ENCODE assay signal across 27 cellular contexts in genomic region chr12:111151441-111151840, GRCh38.
"Had no signal": no experiment of that assay in that cellular context is flagged by ENCODE, and none has a peak within 500 bp of the region (broad histone marks: within the 10 kb centered on the region; RNA-seq: fewer than 3 reads in every experiment).

No MANE protein-coding gene starts in this region.

- DNase-seq: heart right ventricle; kidney; left colon; left lung; lower lobe of right lung; mesendoderm; naive B cell; natural killer cell; occipital lobe; right cardiac atrium; stimulated activated CD4-positive, alpha-beta T cell treated with anti-CD3 and anti-CD28 coated beads, Interleukin-4, amount 100 ng/mL, for 24 hours; stimulated activated naive CD4-positive, alpha-beta T cell; tibial artery; trophoblast cell; upper lobe of right lung had no signal

- H3K9ac ChIP-seq: parathyroid adenoma had no signal

- H3K4me3 Mint-ChIP-seq: mesothelial cell of epicardium; naive B cell; natural killer cell; neural crest cell; stimulated activated effector memory CD8-positive, alpha-beta T cell treated with anti-CD3 and anti-CD28 coated beads, Interleukin-12 subunit alpha, Interleukin-12 subunit beta, amount 100 ng/mL, for 72 hours; stimulated activated naive CD8-positive, alpha-beta T cell treated with anti-CD3 and anti-CD28 coated beads, Interleukin-15, Interleukin-2, amounts not matched to agents 100 ng/mL and 50 ng/mL, for 24 hours had no signal

- H3K36me3 Mint-ChIP-seq: mesothelial cell of epicardium; natural killer cell; stimulated activated effector memory CD8-positive, alpha-beta T cell treated with anti-CD3 and anti-CD28 coated beads, Interleukin-12 subunit alpha, Interleukin-12 subunit beta, amount 100 ng/mL, for 72 hours had no signal

- H2AFZ ChIP-seq: hepatocyte, parathyroid adenoma had no signal

- H3K9me3 ChIP-seq: heart right ventricle, left lung, lower lobe of right lung, neutrophil, suprapubic skin, thoracic aorta, upper lobe of right lung had no signal

- H3K4me1 Mint-ChIP-seq: natural killer cell; stimulated activated effector memory CD8-positive, alpha-beta T cell treated with anti-CD3 and anti-CD28 coated beads, Interleukin-12 subunit alpha, Interleukin-12 subunit beta, amount 100 ng/mL, for 72 hours had no signal

- H3K4me1 ChIP-seq: left lung, lower lobe of right lung, parathyroid adenoma, suprapubic skin, upper lobe of right lung had no signal

- H3K27me3 ChIP-seq: hepatocyte, neutrophil had no signal

- H3K4me2 ChIP-seq: hepatocyte had no signal

- ATAC-seq: heart right ventricle; left colon; left lung; lower lobe of right lung; natural killer cell; right cardiac atrium; sciatic nerve; stimulated activated effector memory CD8-positive, alpha-beta T cell treated with anti-CD3 and anti-CD28 coated beads, Interleukin-12 subunit alpha, Interleukin-12 subunit beta, amount 100 ng/mL, for 72 hours; upper lobe of right lung had no signal

- H3K36me3 ChIP-seq: heart right ventricle, left lung, lower lobe of right lung, neutrophil, suprapubic skin, thoracic aorta, tibial artery, upper lobe of right lung had no signal

- H3K27ac ChIP-seq: heart right ventricle, hepatocyte, left lung, lower lobe of right lung, neutrophil, parathyroid adenoma, skin epidermis, suprapubic skin, thoracic aorta, tibial artery, upper lobe of right lung had no signal

- H3K9me3 Mint-ChIP-seq: mesothelial cell of epicardium, natural killer cell, neural crest cell had no signal

- H3K27me3 Mint-ChIP-seq: progenitor cell of endocrine pancreas had no signal

- H3K4me3 ChIP-seq: heart right ventricle, hepatocyte, left lung, lower lobe of right lung, skin epidermis, suprapubic skin, thoracic aorta, tibial artery, upper lobe of right lung had no signal

- H3K27ac Mint-ChIP-seq: mesothelial cell of epicardium; natural killer cell; progenitor cell of endocrine pancreas; stimulated activated effector memory CD8-positive, alpha-beta T cell treated with anti-CD3 and anti-CD28 coated beads, Interleukin-12 subunit alpha, Interleukin-12 subunit beta, amount 100 ng/mL, for 72 hours; stimulated activated naive CD8-positive, alpha-beta T cell treated with anti-CD3 and anti-CD28 coated beads, Interleukin-15, Interleukin-2, amounts not matched to agents 100 ng/mL and 50 ng/mL, for 24 hours had no signal
